In the genomic region with DNA sequence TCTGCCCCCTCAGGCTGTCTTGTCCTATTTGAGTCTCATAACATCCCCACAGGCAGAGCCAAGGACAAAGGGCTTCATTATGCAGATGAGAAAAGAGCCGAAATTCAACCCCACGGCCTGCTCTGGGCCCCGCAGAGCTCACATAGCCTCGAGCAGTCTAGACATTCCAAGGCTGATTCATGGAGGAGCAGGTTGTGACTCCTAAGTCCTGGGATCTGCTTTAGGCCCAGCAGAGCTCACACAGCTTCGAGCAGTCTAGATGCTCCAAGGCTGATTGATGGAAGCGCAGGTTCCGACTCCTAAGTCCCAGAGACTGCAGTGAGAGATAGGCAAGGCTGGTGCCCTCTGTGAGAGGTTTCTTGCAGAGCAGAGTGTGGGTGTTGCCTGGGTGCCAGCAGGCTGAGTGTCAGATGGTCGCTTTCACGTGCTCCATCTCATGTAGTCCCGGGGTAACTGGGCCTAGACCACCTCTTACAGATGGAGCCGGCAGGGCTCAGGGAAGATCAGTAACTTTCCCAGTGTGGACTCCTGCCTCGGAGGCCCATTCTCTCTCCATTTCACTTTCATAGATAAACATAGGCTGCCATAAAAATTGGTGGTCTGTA, we compare ENCODE assay signal across 27 cellular contexts.
A peak's percentile ranks its signal among the peaks of the same experiment; 100 is the strongest.
DNase-seq lines count a peak whose midpoint lies in the region; ATAC-seq, FAIRE-seq and TF ChIP-seq lines count a peak whose summit lies in the region.
"Had no signal": no experiment of that assay in that cellular context is flagged by ENCODE, and none has a peak within 500 bp of the region (broad histone marks: within the 10 kb centered on the region; RNA-seq: fewer than 3 reads in every experiment).

No MANE protein-coding gene starts in this region.

- no peak overlapping the region for H2BK20ac ChIP-seq in H1 (ENCODE audit: low read length)

- POLR2A ChIA-PET in PC-3 (lab: Charles Lee; ENCODE audit: unreplicated experiment) (no interaction called here), H1 (lab: Charles Lee; ENCODE audit: partially characterized antibody) (no interaction called here)

- no peaks in the 10 kb centered on the region for H3K79me1 ChIP-seq in H1 (ENCODE audit: low read depth, low read length)

- no peaks in the 10 kb centered on the region for H4K20me1 ChIP-seq in PC-3 (ENCODE audit: low read length)
- H4K20me1 ChIP-seq in H1 (replicated peaks in 1 of 2; ENCODE audit: control insufficient read depth in 1 of 2, insufficient read depth in 2 of 2, low read length in 2 of 2): peaks cover 0 to 3% of the 10 kb centered on the region in 2 experiments
- no peaks in the 10 kb centered on the region for H4K20me1 ChIP-seq in neural progenitor cell (ENCODE audit: low read depth)

- BruUV-seq in PC-3 (replicated peaks; lab: Mats Ljungman, UMichigan): no TSS peak

- no peak overlapping the region for H3K14ac ChIP-seq in H1 (ENCODE audit: insufficient read length)

- H3K27me3 Mint-ChIP-seq in neural progenitor cell (ENCODE audit: insufficient read depth, low read depth): peaks cover 7% of the 10 kb centered on the region
- H3K27me3 Mint-ChIP-seq: stimulated activated naive CD8-positive, alpha-beta T cell treated with anti-CD3 and anti-CD28 coated beads, Interleukin-15, Interleukin-2, amounts not matched to agents 100 ng/mL and 50 ng/mL, for 24 hours had no signal

- FAIRE-seq in H1 (lab: Jason Lieb, UNC): peak; percentile 7
- FAIRE-seq: islet of Langerhans had no signal

- H3K4me2 ChIP-seq in PC-3 (ENCODE audit: low read length) (0 out of 2 replicates have a peak overlapping the region, but pooled peaks have one; percentile 13), H1 (ENCODE audit: insufficient read depth in 1 of 2, low read depth in 2 of 2, low read length in 2 of 2) (no peak overlapping the region; a peak in 1 of 4 replicates), neural progenitor cell (no peak overlapping the region)
- H3K4me2 ChIP-seq: hepatocyte had no signal

- intact Hi-C loops in PC-3 (cut with micrococcal nuclease): no loop called here

- H3K9me3 Mint-ChIP-seq in neural progenitor cell: peaks cover 2% of the 10 kb centered on the region

- no peak overlapping the region for H4K5ac ChIP-seq in H1 (ENCODE audit: insufficient read length, low read depth, low read length)

- H3K18ac ChIP-seq in H1 (ENCODE audit: extremely low read depth, low read length): no peak overlapping the region

- ATAC-seq in PC-3: peak; percentile 64
- no peak for ATAC-seq in GM19397 (IDR thresholded peaks at IDR 0.05; ENCODE audit: unreplicated experiment)
- ATAC-seq in HG02571 (IDR thresholded peaks at IDR 0.05; ENCODE audit: unreplicated experiment): no peak
- ATAC-seq: SK-N-SH treated with all-trans-retinoic acid at 6 μM for 48 hours had no signal

- H3K4me1 ChIP-seq in PC-3 (ENCODE audit: insufficient read depth, low read length): peaks cover 12% of the 10 kb centered on the region
- peaks cover 0 to 7% (median 0%) of the 10 kb centered on the region in 4 experiments; a peak in 4 of 7 replicates for H3K4me1 ChIP-seq in H1 (replicated peaks in 1 of 4; ENCODE audit: control insufficient read depth in 3 of 4, insufficient read depth in 4 of 4, low read length in 3 of 4)
- peaks cover 4% of the 10 kb centered on the region for H3K4me1 ChIP-seq in neural progenitor cell
- H3K4me1 ChIP-seq: thyroid gland had no signal

- H3K56ac ChIP-seq in H1 (replicated peaks; ENCODE audit: insufficient read length, low read depth, low read length): no peak overlapping the region

- H3K36me3 ChIP-seq in PC-3 (ENCODE audit: low read depth, low read length) (no peaks in the 10 kb centered on the region), H1 (ENCODE audit: control insufficient read depth in 2 of 4, insufficient read depth in 4 of 4, low read length in 3 of 4) (no peaks in the 10 kb centered on the region; a peak in 1 of 8 replicates), neural progenitor cell (no peaks in the 10 kb centered on the region)
- H3K36me3 ChIP-seq: thyroid gland, WERI-Rb-1 had no signal

- DNase-seq in ELF-1 (ENCODE audit: low read depth, low spot score): peak; percentile 97
- DNase-seq in PC-3: peak; percentile 67
- DNase-seq in H1 (ENCODE audit: low read depth in 1 of 2, low spot score in 2 of 2): no peak
- peak; percentile 46 for DNase-seq in neural progenitor cell (ENCODE audit: low spot score)
- no peak for DNase-seq in activated naive CD4-positive, alpha-beta T cell treated with Interleukin-2 at 50 U/mL for 16 hours
- no peak for DNase-seq in activated CD4-positive, alpha-beta T cell treated with anti-CD3 and anti-CD28 coated beads, Interleukin-2, amount 50 U/mL, for 1 hour
- DNase-seq: activated CD4-positive, alpha-beta T cell treated with anti-CD3 and anti-CD28 coated beads, Interleukin-2, amount 50 U/mL, for 48 hours; activated gamma-delta T cell treated with Interleukin-2 at 50 U/mL for 16 hours; central memory CD4-positive, alpha-beta T cell; COR-L47; GOT3; NCI-H1105; NCI-H2081; NCI-H345; NCI-H82; occipital lobe; thyroid gland; WERI-Rb-1 had no signal

- H3K4me1 Mint-ChIP-seq in neural progenitor cell: peaks cover 8% of the 10 kb centered on the region

- H3K9ac ChIP-seq in PC-3 (ENCODE audit: low read length): peak overlapping the region; percentile 21; the same call in 1 of the 2 replicates
- no peak overlapping the region for H3K9ac ChIP-seq in H1 (replicated peaks in 1 of 4; ENCODE audit: extremely low read depth in 1 of 4, low read depth in 3 of 4, low read length in 3 of 4)
- H3K9ac ChIP-seq in neural progenitor cell: no peak overlapping the region

- no peaks in the 10 kb centered on the region for H3K79me2 ChIP-seq in PC-3 (ENCODE audit: low read length)
- H3K79me2 ChIP-seq in H1 (ENCODE audit: control insufficient read depth in 1 of 2, insufficient read depth in 2 of 2, low read length in 2 of 2): no peaks in the 10 kb centered on the region
- no peaks in the 10 kb centered on the region for H3K79me2 ChIP-seq in neural progenitor cell (ENCODE audit: low read depth)
- H3K79me2 ChIP-seq: hepatocyte had no signal

- no peak for TF ChIP-seq POLR2A in H1 (IDR thresholded peaks at IDR 0.05; ENCODE audit: control extremely low read depth in 1 of 2, low read depth in 2 of 2, low read length in 2 of 2)

- H3K36me3 Mint-ChIP-seq in neural progenitor cell: peaks cover 20% of the 10 kb centered on the region

- no peak overlapping the region for H2AK5ac ChIP-seq in H1 (ENCODE audit: low read depth, low read length)

- H3K23me2 ChIP-seq in H1 (ENCODE audit: low read depth, low read length): peaks cover 2% of the 10 kb centered on the region; the same call in 1 of the 2 replicates

- no peak for TF ChIP-seq EP300 in H1 (IDR thresholded peaks at IDR 0.05; ENCODE audit: borderline replicate concordance in 1 of 2, low read depth in 2 of 2, low read length in 2 of 2)

- H4K91ac ChIP-seq in H1 (replicated peaks; ENCODE audit: insufficient read length, low read length): no peak overlapping the region

- CTCF ChIA-PET in PC-3 (lab: Charles Lee) (no interaction called here), H1 (lab: Charles Lee; ENCODE audit: partially characterized antibody) (interaction anchor here (0.7 to 1.4 kb wide), 2 partner anchors 22 to 40 kb away, joined by 3 to 4 read pairs; no protein-coding TSS in a partner anchor)

- H2BK15ac ChIP-seq in H1 (ENCODE audit: low read length): no peak overlapping the region

- no peak overlapping the region for H3K4me3 ChIP-seq in PC-3 (ENCODE audit: low read length)
- H3K4me3 ChIP-seq in H1 (ENCODE audit: extremely low read depth in 1 of 4, insufficient read depth in 2 of 4, low read depth in 3 of 4, low read length in 4 of 4): no peak overlapping the region
- H3K4me3 ChIP-seq in neural progenitor cell: no peak overlapping the region
- H3K4me3 ChIP-seq: dorsolateral prefrontal cortex, hepatocyte, lung, thyroid gland had no signal

- no peaks in the 10 kb centered on the region for H3K27me3 ChIP-seq in PC-3 (ENCODE audit: low read length)
- H3K27me3 ChIP-seq in H1 (replicated peaks in 1 of 4; ENCODE audit: control insufficient read depth in 3 of 4, extremely low read depth in 1 of 4, insufficient read depth in 3 of 4, low read length in 3 of 4): no peaks in the 10 kb centered on the region
- H3K27me3 ChIP-seq in neural progenitor cell: no peaks in the 10 kb centered on the region
- H3K27me3 ChIP-seq: dorsolateral prefrontal cortex, hepatocyte, thyroid gland had no signal

- H3K4me3 Mint-ChIP-seq in neural progenitor cell: peak overlapping the region; percentile 50
- H3K4me3 Mint-ChIP-seq: stimulated activated naive CD8-positive, alpha-beta T cell treated with anti-CD3 and anti-CD28 coated beads, Interleukin-15, Interleukin-2, amounts not matched to agents 100 ng/mL and 50 ng/mL, for 24 hours; T-helper 2 cell treated with Interferon-gamma antibody and Interleukin-4, amounts not matched to agents 5 μg/mL and 100 μg/mL, for 36 hours had no signal

- H3K4ac ChIP-seq in H1 (replicated peaks; ENCODE audit: insufficient read length, low read depth, low read length): no peak overlapping the region

- H3K27ac Mint-ChIP-seq in neural progenitor cell: peak overlapping the region; percentile 78
- H3K27ac Mint-ChIP-seq: stimulated activated naive CD8-positive, alpha-beta T cell treated with anti-CD3 and anti-CD28 coated beads, Interleukin-15, Interleukin-2, amounts not matched to agents 100 ng/mL and 50 ng/mL, for 24 hours; T-helper 2 cell treated with Interferon-gamma antibody and Interleukin-4, amounts not matched to agents 5 μg/mL and 100 μg/mL, for 36 hours had no signal

- peak overlapping the region; percentile 11; the same call in 1 of the 2 replicates for H2BK12ac ChIP-seq in H1 (ENCODE audit: low read depth, low read length)

- H3K9me2 ChIP-seq in PC-3 (replicated peaks; ENCODE audit: low read length): no peaks in the 10 kb centered on the region

- TF ChIP-seq CTCF in PC-3 (conservative IDR thresholded peaks at IDR 0.05; ENCODE audit: low read depth, low read length): no peak
- no peak for TF ChIP-seq CTCF in H1 (IDR thresholded peaks at IDR 0.05; ENCODE audit: control extremely low read depth in 1 of 3, insufficient read depth in 1 of 3, low read depth in 1 of 3, low read length in 3 of 3)
- TF ChIP-seq CTCF in neural progenitor cell (IDR thresholded peaks at IDR 0.05): no peak

- H3K9me3 ChIP-seq in PC-3 (ENCODE audit: low read length) (no peaks in the 10 kb centered on the region; the same call in 1 of the 2 replicates), H1 (ENCODE audit: insufficient read depth in 2 of 2, low read depth in 1 of 2, low read length in 1 of 2) (peaks cover 0 to 6% of the 10 kb centered on the region in 2 experiments; a peak in 2 of 4 replicates), neural progenitor cell (ENCODE audit: low read depth) (no peaks in the 10 kb centered on the region)
- H3K9me3 ChIP-seq: thyroid gland had no signal

- no peak overlapping the region for H3K23ac ChIP-seq in H1 (ENCODE audit: insufficient read length)

- 83% methylated on average over 12 of the region's 12 CpGs; no CpG with 5 or more reads in 1 of the 2 experiments for WGBS in H1 (ENCODE audit: extremely low coverage in 1 of 2, insufficient coverage in 1 of 2, insufficient read length in 1 of 2, insufficient replicate concordance in 2 of 2, low coverage in 1 of 2, low lambda C conversion rate in 2 of 2, missing lambda C conversion rate in 1 of 2), 2 experiments

- no peak overlapping the region for H2AFZ ChIP-seq in PC-3 (ENCODE audit: low read length)
- H2AFZ ChIP-seq in H1 (ENCODE audit: low read length): no peak overlapping the region
- no peak overlapping the region for H2AFZ ChIP-seq in neural progenitor cell (replicated peaks)
- H2AFZ ChIP-seq: hepatocyte had no signal

- no peak overlapping the region for H2BK5ac ChIP-seq in H1 (ENCODE audit: low read depth, low read length)

- no peak overlapping the region for H2BK120ac ChIP-seq in H1 (replicated peaks; ENCODE audit: low read depth, low read length)

- no peak for TF ChIP-seq RAD21 in H1 (IDR thresholded peaks at IDR 0.05 in 1 of 2, conservative IDR thresholded peaks at IDR 0.05 in 1 of 2; ENCODE audit: low read depth in 2 of 2, low read length in 2 of 2)

- 0 out of 2 replicates have a peak overlapping the region, but pooled peaks have one; percentile 8 for H4K8ac ChIP-seq in H1 (ENCODE audit: extremely low read depth, insufficient read depth, low read length)

- H3K27ac ChIP-seq in PC-3 (ENCODE audit: low read length): peak overlapping the region; percentile 79
- H3K27ac ChIP-seq in H1 (ENCODE audit: low read depth, low read length): no peak overlapping the region
- H3K27ac ChIP-seq in neural progenitor cell: no peak overlapping the region
- H3K27ac ChIP-seq: hepatocyte, thyroid gland, WERI-Rb-1 had no signal

- H3F3A ChIP-seq in PC-3 (ENCODE audit: low read length, unreplicated experiment): no peaks in the 10 kb centered on the region
- H3F3A ChIP-seq in neural progenitor cell (ENCODE audit: low read depth): peaks cover 13% of the 10 kb centered on the region

Comparison
In these comparisons a context has a peak if more than half of its experiments do, and no peak if none do; other contexts are left out.
1. DNase-seq: peak in ELF-1 (single experiment), PC-3 (single experiment) and neural progenitor cell (single experiment); none in H1 (0 of 2), activated naive CD4-positive, alpha-beta T cell treated with Interleukin-2 at 50 U/mL for 16 hours (single experiment) and activated CD4-positive, alpha-beta T cell treated with anti-CD3 and anti-CD28 coated beads, Interleukin-2, amount 50 U/mL, for 1 hour (single experiment).